Comparison of ENCODE assay signal across 29 cellular contexts in the genomic region with DNA sequence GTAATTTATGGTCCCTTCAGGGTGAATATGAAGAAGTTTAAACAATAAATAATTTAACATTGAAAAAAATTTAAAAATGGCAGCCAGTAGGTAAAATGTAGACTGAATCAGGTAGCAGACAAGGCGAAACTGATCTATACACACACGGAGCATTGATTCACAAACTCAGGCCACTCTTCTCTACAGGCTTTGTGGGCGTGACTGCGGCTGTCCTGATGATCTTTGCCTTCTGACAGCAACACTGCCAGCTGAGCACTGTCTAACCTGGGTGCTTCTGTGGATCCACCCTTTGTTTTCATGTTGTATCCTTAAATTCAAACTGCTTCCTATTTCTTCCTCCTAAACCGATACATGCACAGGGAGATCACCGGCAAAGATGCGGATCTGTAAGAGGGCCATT.
"Had no signal": no experiment of that assay in that cellular context is flagged by ENCODE, and none has a peak within 500 bp of the region (broad histone marks: within the 10 kb centered on the region; RNA-seq: fewer than 3 reads in every experiment).

No MANE protein-coding gene starts in this region.

- ATAC-seq: activated CD4-positive, alpha-beta T cell treated with anti-CD3 and anti-CD28 coated beads for 36 hours; activated CD8-positive, alpha-beta T cell treated with anti-CD3 and anti-CD28 coated beads for 36 hours; activated T-cell treated with anti-CD3 and anti-CD28 coated beads, Interleukin-2, amount 50 U/mL, for 72 hours; Panc1; T-helper 17 cell had no signal

- H3K4me1 Mint-ChIP-seq: activated CD4-positive, alpha-beta T cell treated with anti-CD3 and anti-CD28 coated beads for 36 hours; activated naive CD8-positive, alpha-beta T cell treated with anti-CD3 and anti-CD28 coated beads, Interleukin-2, amount 10 ng/mL, durations not matched to agents 7 days and 5 days had no signal

- H3K27me3 Mint-ChIP-seq: activated CD8-positive, alpha-beta T cell treated with anti-CD3 and anti-CD28 coated beads for 36 hours had no signal

- H3K9me3 ChIP-seq: adrenal gland, SJSA1 had no signal

- H3K9me3 Mint-ChIP-seq: activated CD8-positive, alpha-beta T cell treated with anti-CD3 and anti-CD28 coated beads for 36 hours; activated naive CD8-positive, alpha-beta T cell treated with anti-CD3 and anti-CD28 coated beads, Interleukin-2, amount 10 ng/mL, durations not matched to agents 7 days and 5 days; activated T-cell treated with anti-CD3 and anti-CD28 coated beads, Interleukin-2, amount 50 U/mL, for 72 hours had no signal

- H3K27ac Mint-ChIP-seq: activated CD4-positive, alpha-beta T cell treated with anti-CD3 and anti-CD28 coated beads for 36 hours; activated CD8-positive, alpha-beta T cell treated with anti-CD3 and anti-CD28 coated beads for 36 hours; activated naive CD8-positive, alpha-beta T cell treated with anti-CD3 and anti-CD28 coated beads, Interleukin-2, amount 10 ng/mL, durations not matched to agents 7 days and 5 days; activated T-cell treated with anti-CD3 and anti-CD28 coated beads, Interleukin-2, amount 50 U/mL, for 72 hours; T-helper 17 cell had no signal

- H3K4me1 ChIP-seq: adrenal gland, SJSA1 had no signal

- H3K4me3 Mint-ChIP-seq: activated CD4-positive, alpha-beta T cell treated with anti-CD3 and anti-CD28 coated beads for 36 hours; activated CD8-positive, alpha-beta T cell treated with anti-CD3 and anti-CD28 coated beads for 36 hours; activated naive CD8-positive, alpha-beta T cell treated with anti-CD3 and anti-CD28 coated beads, Interleukin-2, amount 10 ng/mL, durations not matched to agents 7 days and 5 days; activated T-cell treated with anti-CD3 and anti-CD28 coated beads, Interleukin-2, amount 50 U/mL, for 72 hours; T-helper 17 cell had no signal

- FAIRE-seq: bronchial epithelial cell, TTC549 had no signal

- H3K4me3 ChIP-seq: adrenal gland, SJSA1 had no signal

- DNase-seq: activated CD4-positive, alpha-beta T cell treated with anti-CD3 and anti-CD28 coated beads for 36 hours; activated CD4-positive, alpha-beta T cell treated with anti-CD3 and anti-CD28 coated beads, Interleukin-2, amount 50 U/mL, for 1 hour; activated CD8-positive, alpha-beta memory T cell treated with anti-CD3 and anti-CD28 coated beads, Interleukin-2, amount 50 U/mL, for 4 hours; activated CD8-positive, alpha-beta T cell treated with anti-CD3 and anti-CD28 coated beads for 36 hours; activated naive CD4-positive, alpha-beta T cell treated with anti-CD3 and anti-CD28 coated beads, Interleukin-2, amount 50 U/mL, for 16 hours; activated naive CD8-positive, alpha-beta T cell treated with anti-CD3 and anti-CD28 coated beads, Interleukin-2, amount 10 ng/mL, durations not matched to agents 7 days and 5 days; activated T-cell treated with anti-CD3 and anti-CD28 coated beads, Interleukin-2, amount 50 U/mL, for 72 hours; adrenal gland; anterior cingulate cortex; central memory CD4-positive, alpha-beta T cell; IMR-90; Kasumi-1; KBM-7; NCI-H1105 treated with DMSO at 0.1 percent for 48 hours; NCI-H1930; NCI-H2107; NCI-H2171 treated with DMSO at 0.1 percent for 48 hours; NCI-H226; NCI-H526; NK-92 treated with Interleukin-12 subunit alpha and Interleukin-12 subunit beta, amount 100 ng/mL, for 24 hours; OCI-M1; Right ventricle myocardium superior; RPMI8226; T-helper 17 cell; T-helper 9 cell had no signal

- H3K27ac ChIP-seq: adrenal gland, SJSA1 had no signal

- H3K36me3 Mint-ChIP-seq: activated naive CD8-positive, alpha-beta T cell treated with anti-CD3 and anti-CD28 coated beads, Interleukin-2, amount 10 ng/mL, durations not matched to agents 7 days and 5 days had no signal

- H3K27me3 ChIP-seq: adrenal gland, SJSA1 had no signal

- H3K36me3 ChIP-seq: adrenal gland, SJSA1 had no signal
